14 cellular contexts compared by ENCODE assay signal in the genomic region with DNA sequence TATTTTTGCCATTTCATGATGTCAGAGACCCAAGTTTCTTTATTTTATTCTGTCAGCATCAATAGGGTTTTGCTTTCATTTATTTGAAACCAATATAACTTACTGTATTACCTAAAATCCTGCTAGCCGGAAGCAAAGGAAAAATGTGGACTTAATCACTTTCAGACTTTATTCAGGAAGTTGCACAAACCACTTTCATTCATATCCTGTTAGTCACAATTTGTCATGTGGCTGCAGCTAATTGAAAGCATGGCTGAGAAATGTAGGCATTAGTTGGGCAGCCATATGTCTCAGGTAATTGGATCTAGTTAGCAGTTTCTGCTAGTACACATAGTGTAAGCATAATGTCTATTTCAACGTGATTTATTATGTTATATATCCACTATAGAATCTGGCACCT.
DNase-seq lines count a peak whose midpoint lies in the region; ATAC-seq and TF ChIP-seq lines count a peak whose summit lies in the region.
"Had no signal": no experiment of that assay in that cellular context is flagged by ENCODE, and none has a peak within 500 bp of the region (broad histone marks: within the 10 kb centered on the region; RNA-seq: fewer than 3 reads in every experiment).

No MANE protein-coding gene starts in this region.

- H2BK120ac ChIP-seq in neuronal stem cell (ENCODE audit: low read depth, low read length), result no peak overlapping the region

- H2BK5ac ChIP-seq in neuronal stem cell (ENCODE audit: low read length), result no peak overlapping the region

- no peaks in the 10 kb centered on the region for H3K27me3 ChIP-seq in neuronal stem cell (ENCODE audit: control insufficient read depth in 3 of 3, insufficient read depth in 3 of 3, low read depth in 1 of 3, low read length in 3 of 3)

- H3K4me2 ChIP-seq in neuronal stem cell (ENCODE audit: insufficient read depth, low read length, poor library complexity, severe bottlenecking), result no peak overlapping the region

- H3K4me1 Mint-ChIP-seq in natural killer cell treated with Interleukin-12 subunit alpha and Interleukin-12 subunit beta and Interleukin-15 and Interleukin-18, amount 100 ng/mL, for 72 hours (ENCODE audit: low read depth in 2 of 2), result no peaks in the 10 kb centered on the region
- H3K4me1 Mint-ChIP-seq: CD8-positive, alpha-beta memory T cell had no signal

- no peak overlapping the region for H3K4ac ChIP-seq in neuronal stem cell (ENCODE audit: low read length)

- no peak for TF ChIP-seq CTCF in AG09319 (IDR thresholded peaks at IDR 0.05; ENCODE audit: low read depth, low read length)

- no peak overlapping the region for H3K4me3 Mint-ChIP-seq in natural killer cell treated with Interleukin-12 subunit alpha and Interleukin-12 subunit beta and Interleukin-15 and Interleukin-18, amount 100 ng/mL, for 72 hours
- H3K4me3 Mint-ChIP-seq: CD8-positive, alpha-beta memory T cell; dendritic cell treated with granulocyte-macrophage colony-stimulating factor and Interleukin-4, amounts not matched to agents 40 ng/mL and 50 ng/mL, for 4 days had no signal

- no peak overlapping the region for H2AFZ ChIP-seq in neuronal stem cell (ENCODE audit: low read length)

- H3K27me3 Mint-ChIP-seq in natural killer cell treated with Interleukin-12 subunit alpha and Interleukin-12 subunit beta and Interleukin-15 and Interleukin-18, amount 100 ng/mL, for 72 hours, result no peaks in the 10 kb centered on the region
- H3K27me3 Mint-ChIP-seq: CD8-positive, alpha-beta memory T cell; dendritic cell treated with granulocyte-macrophage colony-stimulating factor and Interleukin-4, amounts not matched to agents 40 ng/mL and 50 ng/mL, for 4 days had no signal

- H3K27ac ChIP-seq in neuronal stem cell (replicated peaks; ENCODE audit: low read length), result no peak overlapping the region

- no CpG with 5 or more reads among the region's 2 CpGs for WGBS in neuronal stem cell (ENCODE audit: extremely low coverage in 2 of 2, insufficient read length in 2 of 2, insufficient replicate concordance in 1 of 2), 2 donors

- H3K4me1 ChIP-seq in neuronal stem cell (ENCODE audit: control insufficient read depth in 2 of 2, insufficient read depth in 1 of 2, low read depth in 1 of 2, low read length in 2 of 2), result no peaks in the 10 kb centered on the region

- no peak overlapping the region for H4K91ac ChIP-seq in neuronal stem cell (ENCODE audit: low read depth, low read length, poor library complexity)

- H3K36me3 Mint-ChIP-seq in natural killer cell treated with Interleukin-12 subunit alpha and Interleukin-12 subunit beta and Interleukin-15 and Interleukin-18, amount 100 ng/mL, for 72 hours, result peaks cover 5% of the 10 kb centered on the region

- no peak overlapping the region for H3K23ac ChIP-seq in neuronal stem cell (ENCODE audit: low read depth, low read length, poor library complexity)

- no peaks in the 10 kb centered on the region for H3K36me3 ChIP-seq in neuronal stem cell (replicated peaks in 1 of 2; ENCODE audit: control insufficient read depth in 2 of 2, insufficient read depth in 2 of 2, low read length in 2 of 2)

- H3K9me3 ChIP-seq in neuronal stem cell (replicated peaks in 1 of 2; ENCODE audit: control insufficient read depth in 2 of 2, insufficient read depth in 1 of 2, low read depth in 1 of 2, low read length in 2 of 2), result no peaks in the 10 kb centered on the region

- no peak overlapping the region for H2BK12ac ChIP-seq in neuronal stem cell (ENCODE audit: low read length)

- H3K14ac ChIP-seq in neuronal stem cell (ENCODE audit: low read length), result no peak overlapping the region

- no peak overlapping the region for H4K8ac ChIP-seq in neuronal stem cell (ENCODE audit: low read depth, low read length)

- H3K18ac ChIP-seq in neuronal stem cell (ENCODE audit: low read length), result no peak overlapping the region

- H2AK5ac ChIP-seq in neuronal stem cell (ENCODE audit: low read depth, low read length), result no peak overlapping the region

- H3K79me1 ChIP-seq in neuronal stem cell (ENCODE audit: low read depth, low read length), result no peaks in the 10 kb centered on the region

- H2BK15ac ChIP-seq in neuronal stem cell (ENCODE audit: low read length), result no peak overlapping the region

- H3K9me3 Mint-ChIP-seq in natural killer cell treated with Interleukin-12 subunit alpha and Interleukin-12 subunit beta and Interleukin-15 and Interleukin-18, amount 100 ng/mL, for 72 hours, result peaks cover 22% of the 10 kb centered on the region

- H3K9ac ChIP-seq in neuronal stem cell (ENCODE audit: low read depth, low read length, poor library complexity), result no peak overlapping the region

- no peak for ATAC-seq in natural killer cell treated with Interleukin-12 subunit alpha and Interleukin-12 subunit beta and Interleukin-15 and Interleukin-18, amount 100 ng/mL, for 72 hours
- no peak for ATAC-seq in GM21576 (IDR thresholded peaks at IDR 0.05; ENCODE audit: unreplicated experiment)
- ATAC-seq in HG02759 (IDR thresholded peaks at IDR 0.05; ENCODE audit: unreplicated experiment), result no peak

- DNase-seq in AG09319 (ENCODE audit: extremely low read depth, low read depth), result peak; percentile 71
- DNase-seq in Kasumi-1 (lab: John Stamatoyannopoulos, UW), result peak; percentile 22 to 30
- peak; percentile 76 for DNase-seq in amniotic stem cell (lab: John Stamatoyannopoulos, UW)
- peak; percentile 23 for DNase-seq in glomerular endothelial cell (ENCODE audit: extremely low read depth, low read depth, low spot score)
- DNase-seq in natural killer cell treated with Interleukin-12 subunit alpha and Interleukin-12 subunit beta and Interleukin-15 and Interleukin-18, amount 100 ng/mL, for 72 hours (ENCODE audit: low spot score), result no peak
- DNase-seq in neuronal stem cell (ENCODE audit: low spot score), result no peak
- DNase-seq: activated CD4-positive, alpha-beta T cell treated with anti-CD3 and anti-CD28 coated beads, Interleukin-2, amount 50 U/mL, for 4 hours; CD8-positive, alpha-beta memory T cell; NCI-H510A treated with DMSO at 0.1 percent for 48 hours; T-helper 1 cell had no signal

- H3K4me3 ChIP-seq in neuronal stem cell (ENCODE audit: low read length in 2 of 2), result no peak overlapping the region
- H3K4me3 ChIP-seq: skin epidermis had no signal

- no peak overlapping the region for H3K27ac Mint-ChIP-seq in natural killer cell treated with Interleukin-12 subunit alpha and Interleukin-12 subunit beta and Interleukin-15 and Interleukin-18, amount 100 ng/mL, for 72 hours
- H3K27ac Mint-ChIP-seq: CD8-positive, alpha-beta memory T cell; dendritic cell treated with granulocyte-macrophage colony-stimulating factor and Interleukin-4, amounts not matched to agents 40 ng/mL and 50 ng/mL, for 4 days had no signal

Comparison
In these comparisons a context has a peak if more than half of its experiments do, and no peak if none do; other contexts are left out.
1. DNase-seq: peak in AG09319 (single experiment), Kasumi-1 (2 of 2), amniotic stem cell (single experiment) and glomerular endothelial cell (single experiment); none in natural killer cell treated with Interleukin-12 subunit alpha and Interleukin-12 subunit beta and Interleukin-15 and Interleukin-18, amount 100 ng/mL, for 72 hours (single experiment) and neuronal stem cell (single experiment).